Comparison of ENCODE assay signal across 23 cellular contexts in genomic region chr6:12328701-12329100, GRCh38. TPM values are rescaled to one million over a fixed set of nuclear protein-coding genes. Genes with fewer than 3 reads are reported as not detected.
DNase-seq lines count a peak whose midpoint lies in the region; ATAC-seq and TF ChIP-seq lines count a peak whose summit lies in the region.
"Had no signal": no experiment of that assay in that cellular context is flagged by ENCODE, and none has a peak within 500 bp of the region (broad histone marks: within the 10 kb centered on the region; RNA-seq: fewer than 3 reads in every experiment).

No MANE protein-coding gene starts in this region.

- CTCF ChIA-PET in Caco-2 (lab: Charles Lee) = no interaction called here

- peak; percentile 63 for ATAC-seq in RWPE2 (ENCODE audit: low read depth)
- no peak for ATAC-seq in GM21381 (IDR thresholded peaks at IDR 0.05; ENCODE audit: unreplicated experiment)
- ATAC-seq: GM12878; natural killer cell treated with Interleukin-12 subunit alpha and Interleukin-12 subunit beta and Interleukin-15 and Interleukin-18, amount 100 ng/mL, for 72 hours; stimulated activated memory B cell treated with anti-CD40 and anti-IgM and Interleukin-4, amounts not matched to agents 10 μg/mL and 1 μg/mL and 100 μg/mL, for 72 hours had no signal

- H3K14ac ChIP-seq in mesenchymal stem cell (ENCODE audit: low read length in 2 of 2) = no peak overlapping the region

- H3K27ac ChIP-seq in RWPE2 (ENCODE audit: poor library complexity, severe bottlenecking) (peak overlapping the region; percentile 99), mesenchymal stem cell (ENCODE audit: low read length, poor library complexity, severe bottlenecking) (no peak overlapping the region), ovary (no peak overlapping the region)
- H3K27ac ChIP-seq: cardiac muscle cell, sigmoid colon, SK-N-MC, testis had no signal

- no peak overlapping the region for H2BK120ac ChIP-seq in mesenchymal stem cell (ENCODE audit: low read depth, low read length)

- peak overlapping the region; percentile 10 for H2AK5ac ChIP-seq in mesenchymal stem cell (ENCODE audit: low read length, severe bottlenecking)

- H3K4me2 ChIP-seq in mesenchymal stem cell (ENCODE audit: low read length, poor library complexity, severe bottlenecking) = no peak overlapping the region

- H3K4me3 ChIP-seq in Caco-2 (ENCODE audit: low read depth, low read length) (no peak overlapping the region), RWPE2 (ENCODE audit: severe bottlenecking) (no peak overlapping the region), mesenchymal stem cell (ENCODE audit: insufficient read depth in 1 of 2, low read depth in 1 of 2, low read length in 2 of 2) (no peak overlapping the region), ovary (no peak overlapping the region)
- H3K4me3 ChIP-seq: cardiac muscle cell, GM12878, sigmoid colon, SK-N-MC, testis had no signal

- H3K36me3 ChIP-seq in Caco-2 (ENCODE audit: control insufficient read depth, insufficient read depth, low read length) (no peaks in the 10 kb centered on the region), RWPE2 (ENCODE audit: low read depth) (no peaks in the 10 kb centered on the region), mesenchymal stem cell (ENCODE audit: control insufficient read depth in 1 of 2, insufficient read depth in 2 of 2, low read depth in 1 of 2, low read length in 2 of 2) (no peaks in the 10 kb centered on the region), ovary (no peaks in the 10 kb centered on the region)
- H3K36me3 ChIP-seq: cardiac muscle cell, sigmoid colon had no signal

- H3K9me3 ChIP-seq in Caco-2 (no peaks in the 10 kb centered on the region; the same call in 1 of the 2 replicates), RWPE2 (ENCODE audit: severe bottlenecking) (no peaks in the 10 kb centered on the region), mesenchymal stem cell (ENCODE audit: control insufficient read depth, low read length) (no peaks in the 10 kb centered on the region), ovary (no peaks in the 10 kb centered on the region)
- H3K9me3 ChIP-seq: sigmoid colon, testis had no signal

- no peak overlapping the region for H4K91ac ChIP-seq in mesenchymal stem cell (ENCODE audit: low read length)

- H3K4me1 ChIP-seq in Caco-2 = peaks cover 47% of the 10 kb centered on the region
- H3K4me1 ChIP-seq in RWPE2 (ENCODE audit: insufficient read depth, poor library complexity, severe bottlenecking) = peaks cover 40% of the 10 kb centered on the region
- H3K4me1 ChIP-seq in mesenchymal stem cell (ENCODE audit: control insufficient read depth, insufficient read depth, low read depth, low read length) = peaks cover 6% of the 10 kb centered on the region
- no peaks in the 10 kb centered on the region for H3K4me1 ChIP-seq in ovary (ENCODE audit: insufficient read depth)
- H3K4me1 ChIP-seq: testis had no signal

- intact Hi-C loops in Caco-2 (cut with micrococcal nuclease; ENCODE audit: unreplicated experiment) = no loop called here
- intact Hi-C loops in ovary (cut with DNase I) = no loop called here

- no TSS peak for BruUV-seq in Caco-2 (replicated peaks; lab: Mats Ljungman, UMichigan)

- H3K4me1 Mint-ChIP-seq in Caco-2 (ENCODE audit: low read depth, unreplicated experiment) = peaks cover 61% of the 10 kb centered on the region
- H3K4me1 Mint-ChIP-seq: stimulated activated memory B cell treated with anti-CD40 and anti-IgM and Interleukin-4, amounts not matched to agents 10 μg/mL and 1 μg/mL and 100 μg/mL, for 72 hours had no signal

- H3K36me3 Mint-ChIP-seq in Caco-2 (ENCODE audit: insufficient read depth, unreplicated experiment) = peaks cover 30% of the 10 kb centered on the region
- H3K36me3 Mint-ChIP-seq: natural killer cell treated with Interleukin-12 subunit alpha and Interleukin-12 subunit beta and Interleukin-15 and Interleukin-18, amount 100 ng/mL, for 72 hours; stimulated activated memory B cell treated with anti-CD40 and anti-IgM and Interleukin-4, amounts not matched to agents 10 μg/mL and 1 μg/mL and 100 μg/mL, for 72 hours had no signal

- no peaks in the 10 kb centered on the region for H3K27me3 Mint-ChIP-seq in Caco-2 (ENCODE audit: insufficient read depth, unreplicated experiment)

- TF ChIP-seq CTCF in Caco-2 (IDR thresholded peaks at IDR 0.05; ENCODE audit: insufficient read depth in 1 of 2, low read depth in 1 of 2, low read length in 1 of 2, severe bottlenecking in 1 of 2, unreplicated experiment in 1 of 2) = no peak
- no peak for TF ChIP-seq CTCF in RWPE2 (IDR thresholded peaks at IDR 0.05; ENCODE audit: poor library complexity, severe bottlenecking)
- no peak for TF ChIP-seq CTCF in ovary (IDR thresholded peaks at IDR 0.05)

- no peak overlapping the region for H2BK15ac ChIP-seq in mesenchymal stem cell (ENCODE audit: low read depth, poor library complexity, severe bottlenecking)

- peak overlapping the region; percentile 12 for H3K27ac Mint-ChIP-seq in Caco-2 (ENCODE audit: unreplicated experiment)
- H3K27ac Mint-ChIP-seq: natural killer cell treated with Interleukin-12 subunit alpha and Interleukin-12 subunit beta and Interleukin-15 and Interleukin-18, amount 100 ng/mL, for 72 hours; stimulated activated memory B cell treated with anti-CD40 and anti-IgM and Interleukin-4, amounts not matched to agents 10 μg/mL and 1 μg/mL and 100 μg/mL, for 72 hours; T-helper 2 cell treated with Interferon-gamma antibody and Interleukin-4, amounts not matched to agents 5 μg/mL and 100 μg/mL, for 36 hours had no signal

- H2AFZ ChIP-seq in mesenchymal stem cell (ENCODE audit: low read depth, low read length) = no peak overlapping the region

- 94% methylated on average over 3 of the region's 3 CpGs for WGBS in mesenchymal stem cell
- 61 to 76% (median 64%) methylated on average over 3 of the region's 3 CpGs for WGBS in ovary, 3 donors

- no peak for TF ChIP-seq POLR2A in ovary (IDR thresholded peaks at IDR 0.05)

- no peak for DNase-seq in Caco-2
- peak; percentile 74 for DNase-seq in HPDE6-E6E7 (ENCODE audit: extremely low spot score)
- DNase-seq in RWPE2 (ENCODE audit: low spot score) = no peak
- no peak for DNase-seq in mesenchymal stem cell
- DNase-seq in ovary = no peak
- no peak for DNase-seq in UCSD-AML1 (lab: John Stamatoyannopoulos, UW; ENCODE audit: unreplicated experiment)
- DNase-seq in activated gamma-delta T cell treated with Interleukin-2 at 50 U/mL for 16 hours = no peak
- DNase-seq: activated CD4-positive, alpha-beta T cell treated with anti-CD3 and anti-CD28 coated beads, Interleukin-2, amount 50 U/mL, for 48 hours; activated naive CD4-positive, alpha-beta T cell; activated T-cell treated with anti-CD3 and anti-CD28 coated beads for 4 hours; foreskin fibroblast; KBM-7; kidney; posterior cingulate gyrus; sigmoid colon; testis had no signal

- no peaks in the 10 kb centered on the region for H3K79me1 ChIP-seq in mesenchymal stem cell (replicated peaks; ENCODE audit: low read length, poor library complexity, severe bottlenecking)

- H2BK12ac ChIP-seq in mesenchymal stem cell (ENCODE audit: low read length in 2 of 2) = peak overlapping the region in 1 of 2 experiments; percentile 41

- no peak overlapping the region for H3K23ac ChIP-seq in mesenchymal stem cell (ENCODE audit: low read length in 2 of 2)

- peaks cover under 1% of the 10 kb centered on the region for H3K9me3 Mint-ChIP-seq in Caco-2 (ENCODE audit: unreplicated experiment)
- H3K9me3 Mint-ChIP-seq: natural killer cell treated with Interleukin-12 subunit alpha and Interleukin-12 subunit beta and Interleukin-15 and Interleukin-18, amount 100 ng/mL, for 72 hours; stimulated activated memory B cell treated with anti-CD40 and anti-IgM and Interleukin-4, amounts not matched to agents 10 μg/mL and 1 μg/mL and 100 μg/mL, for 72 hours; T-helper 2 cell treated with Interferon-gamma antibody and Interleukin-4, amounts not matched to agents 5 μg/mL and 100 μg/mL, for 36 hours had no signal

- no peak overlapping the region for H3K4me3 Mint-ChIP-seq in Caco-2 (ENCODE audit: unreplicated experiment)
- H3K4me3 Mint-ChIP-seq: natural killer cell treated with Interleukin-12 subunit alpha and Interleukin-12 subunit beta and Interleukin-15 and Interleukin-18, amount 100 ng/mL, for 72 hours; stimulated activated memory B cell treated with anti-CD40 and anti-IgM and Interleukin-4, amounts not matched to agents 10 μg/mL and 1 μg/mL and 100 μg/mL, for 72 hours; T-helper 2 cell treated with Interferon-gamma antibody and Interleukin-4, amounts not matched to agents 5 μg/mL and 100 μg/mL, for 36 hours had no signal

- H3K27me3 ChIP-seq in Caco-2 (replicated peaks; ENCODE audit: control insufficient read depth, insufficient read depth, low read length) (no peaks in the 10 kb centered on the region; the same call in 1 of the 2 replicates), RWPE2 (ENCODE audit: insufficient read depth, poor library complexity, severe bottlenecking) (no peaks in the 10 kb centered on the region), mesenchymal stem cell (ENCODE audit: control insufficient read depth in 1 of 2, insufficient read depth in 1 of 2, low read length in 2 of 2) (peaks cover 0 to 5% of the 10 kb centered on the region in 2 experiments), ovary (no peaks in the 10 kb centered on the region)
- H3K27me3 ChIP-seq: cardiac muscle cell, sigmoid colon, testis had no signal

- no peak overlapping the region for H2BK5ac ChIP-seq in mesenchymal stem cell (ENCODE audit: low read depth, low read length, poor library complexity, severe bottlenecking)

- H4K8ac ChIP-seq in mesenchymal stem cell (ENCODE audit: low read length) = no peak overlapping the region

- H3K18ac ChIP-seq in mesenchymal stem cell (ENCODE audit: low read depth in 1 of 2, low read length in 2 of 2) = no peak overlapping the region

- H3K4ac ChIP-seq in mesenchymal stem cell (ENCODE audit: low read depth in 1 of 2, low read length in 2 of 2) = no peak overlapping the region

- H3K9ac ChIP-seq in mesenchymal stem cell (ENCODE audit: low read length) = no peak overlapping the region

- no peak for TF ChIP-seq EP300 in ovary (IDR thresholded peaks at IDR 0.05)

- POLR2A ChIA-PET in Caco-2 (lab: Charles Lee) = no interaction called here

RNA-seq across cellular contexts. Expression of gene EDN1, which starts 38.5 kb away (rescaled TPM):
- total RNA-seq in Caco-2 (2022) (13.5 and 14.0 TPM in 2 replicates), ovary (10 to 100 TPM in 1 of 7 donors, 1 to 10 TPM in 5, under 1 TPM in 1; 0.95 to 11.1 (median 3.1) TPM)
- 3.7 TPM for polyA plus RNA-seq in mesenchymal stem cell (2013, experiment 1 of 2)
- 3.2 TPM for polyA plus RNA-seq in mesenchymal stem cell (2013, experiment 2 of 2)
- polyA plus RNA-seq in ovary = 1 to 10 TPM; 2.0 to 8.0 TPM
